ENCODE assay signal across 8 cellular contexts in genomic region chr2:130355578-130356431, GRCh38. TPM values are rescaled to one million over a fixed set of nuclear protein-coding genes. Genes with fewer than 3 reads are reported as not detected.
A peak's percentile ranks its signal among the peaks of the same experiment; 100 is the strongest.
DNase-seq lines count a peak whose midpoint lies in the region; ATAC-seq, FAIRE-seq and TF ChIP-seq lines count a peak whose summit lies in the region.

PTPN18 (plus strand) TSS chr2:130356056; CDS start chr2:130356108, 52 bp downstream.

- ATAC-seq in GM18873 (IDR thresholded peaks at IDR 0.05; ENCODE audit: low FRiP score, unreplicated experiment) (peak; percentile 89), HG03095 (IDR thresholded peaks at IDR 0.05; ENCODE audit: unreplicated experiment) (peak; percentile 88), HepG2 (peak; percentile 95)
- peak; percentile 96 for ATAC-seq in activated CD4-positive, alpha-beta T cell treated with anti-CD3 and anti-CD28 coated beads for 36 hours

- no peaks in the 10 kb centered on the region for H3K9me3 ChIP-seq in HepG2 (ENCODE audit: low read length)

- H3K4me3 ChIP-seq in BJ (ENCODE audit: low read depth, low read length) (peak within 1 kb of the TSS; percentile 83), HepG2 (replicated peaks in 1 of 3; ENCODE audit: insufficient read depth in 1 of 3, low read depth in 2 of 3, low read length in 3 of 3) (peak within 1 kb of the TSS; percentile 74 to 97 (median 94))

- peaks cover 2% of the 10 kb centered on the region for H3K9me3 Mint-ChIP-seq in activated CD4-positive, alpha-beta T cell treated with anti-CD3 and anti-CD28 coated beads for 36 hours (ENCODE audit: low read depth)

- peaks cover 9% of the 10 kb centered on the region for H3K36me3 Mint-ChIP-seq in activated CD4-positive, alpha-beta T cell treated with anti-CD3 and anti-CD28 coated beads for 36 hours (ENCODE audit: low read depth)

- peak within 1 kb of the TSS; percentile 86 for H3K9ac ChIP-seq in HepG2 (ENCODE audit: insufficient read depth, low read depth, low read length)

- TF ChIP-seq POLR2A in HepG2 (IDR thresholded peaks at IDR 0.05; ENCODE audit: insufficient read depth in 1 of 2, low read depth in 2 of 2, low read length in 2 of 2): peak; percentile 91 to 93

- 0% methylated on average over 21 of the region's 107 CpGs for WGBS in HepG2 (ENCODE audit: low lambda C conversion rate)

- H3K36me3 ChIP-seq in BJ (ENCODE audit: control insufficient read depth, insufficient read depth, low read length) (no peaks in the 10 kb centered on the region), HepG2 (replicated peaks in 1 of 2; ENCODE audit: control insufficient read depth in 1 of 2, insufficient read depth in 2 of 2, low read length in 2 of 2) (no peaks in the 10 kb centered on the region)

- peaks cover 6% of the 10 kb centered on the region for H3K79me2 ChIP-seq in HepG2 (ENCODE audit: insufficient read depth, low read length)

- POLR2A ChIA-PET in BJ (lab: Charles Lee): interaction anchor here (1.5 kb wide), 1 partner anchor 13 kb away, joined by 13 read pairs; the partner anchor contains the start of gene IMP4
- POLR2A ChIA-PET in activated CD4-positive, alpha-beta T cell treated with anti-CD3 and anti-CD28 coated beads for 36 hours (lab: Charles Lee): no interaction called here
- POLR2A ChIA-PET in HepG2 (lab: Yijun Ruan, JAX): interaction anchor here (1.0 to 5.7 kb wide), 8 partner anchors 9 to 174 kb away, joined by 3 to 120 read pairs (median 4); partner anchors contain the start of genes IMP4 and SMPD4

- H3K27me3 Mint-ChIP-seq in activated CD4-positive, alpha-beta T cell treated with anti-CD3 and anti-CD28 coated beads for 36 hours: no peaks in the 10 kb centered on the region

- peak within 1 kb of the TSS; percentile 73 for H3K27ac ChIP-seq in HepG2 (ENCODE audit: extremely low read length, insufficient read depth, low read length)

- peaks cover 8% of the 10 kb centered on the region for H3K4me1 Mint-ChIP-seq in activated CD4-positive, alpha-beta T cell treated with anti-CD3 and anti-CD28 coated beads for 36 hours

- no TSS peak for BruUV-seq in HepG2 (replicated peaks; lab: Mats Ljungman, UMichigan)

- intact Hi-C loops in activated CD4-positive, alpha-beta T cell treated with anti-CD3 and anti-CD28 coated beads for 36 hours (cut with DNase I, micrococcal nuclease): loop anchor here (1.0 kb wide), 4 partner anchors 14 to 175 kb away; partner anchors contain the start of genes IMP4 (in 2 of the 2) and SMPD4 (in 1 of the 2)
- intact Hi-C loops in HepG2 (cut with micrococcal nuclease; ENCODE audit: unreplicated experiment): loop anchor here (1.0 to 5.0 kb wide), 2 partner anchors 14 to 36 kb away; partner anchors contain the start of gene IMP4

- peak; percentile 8 for FAIRE-seq in HepG2 (lab: Jason Lieb, UNC)

- TF ChIP-seq EP300 in HepG2 (IDR thresholded peaks at IDR 0.05; ENCODE audit: low read depth in 2 of 2, low read length in 2 of 2) (peak in 1 of 2 experiments; percentile 12; a peak in 1 of 4 replicates), HepG2 (CRISPR knock-in tag; IDR thresholded peaks at IDR 0.05; ENCODE audit: borderline replicate concordance) (no peak; the same call in 1 of the 2 replicates)

- TF ChIP-seq CTCF in BJ (IDR thresholded peaks at IDR 0.05; ENCODE audit: insufficient read depth, low read depth, low read length) (peak; percentile 35), HepG2 (CRISPR knock-in tag; IDR thresholded peaks at IDR 0.05) (peak; percentile 72)

- CTCF ChIA-PET in BJ (lab: Yijun Ruan, JAX) (interaction anchor here (0.6 to 3.1 kb wide), 6 partner anchors 11 to 25 kb away, joined by 3 to 16 read pairs (median 4); partner anchors contain the start of gene IMP4), HepG2 (lab: Yijun Ruan, JAX; ENCODE audit: low intra/inter-chr PET ratio, low total read pairs) (no interaction called here)
- CTCF ChIA-PET in activated CD4-positive, alpha-beta T cell treated with anti-CD3 and anti-CD28 coated beads for 36 hours (lab: Charles Lee): interaction anchor here (1.3 kb wide), 2 partner anchors 17 to 21 kb away, joined by 3 read pairs; no protein-coding TSS in a partner anchor

- peak within 1 kb of the TSS; percentile 39 for H2AFZ ChIP-seq in HepG2 (ENCODE audit: low read length)

- peak; percentile 56 for DNase-seq in BJ (ENCODE audit: low read depth)
- peak; percentile 46 to 86 for DNase-seq in NCI-H446 (lab: John Stamatoyannopoulos, UW)
- DNase-seq in activated CD4-positive, alpha-beta T cell treated with anti-CD3 and anti-CD28 coated beads for 36 hours: peak; percentile 76
- peak; percentile 80 to 94 for DNase-seq in dermis microvascular lymphatic vessel endothelial cell (ENCODE audit: low read depth in 2 of 2)
- peak; percentile 87 for DNase-seq in HepG2 (ENCODE audit: low spot score)
- peak; percentile 52 to 70 for DNase-seq in stimulated activated CD4-positive, alpha-beta T cell treated with anti-CD3 and anti-CD28 coated beads, Interleukin-4, amount 100 ng/mL, for 4 hours

- peak within 1 kb of the TSS; percentile 67 for H3K4me3 Mint-ChIP-seq in activated CD4-positive, alpha-beta T cell treated with anti-CD3 and anti-CD28 coated beads for 36 hours

- H3K4me2 ChIP-seq in HepG2 (ENCODE audit: low read depth, low read length): peak within 1 kb of the TSS; percentile 92

- H3K27ac Mint-ChIP-seq in activated CD4-positive, alpha-beta T cell treated with anti-CD3 and anti-CD28 coated beads for 36 hours: peak within 1 kb of the TSS; percentile 43

- peak; percentile 82 for TF ChIP-seq RAD21 in HepG2 (CRISPR knock-in tag; IDR thresholded peaks at IDR 0.05)

- H3K27me3 ChIP-seq in BJ (ENCODE audit: control insufficient read depth, insufficient read depth, low read length) (no peaks in the 10 kb centered on the region), HepG2 (ENCODE audit: control insufficient read depth in 1 of 2, insufficient read depth in 2 of 2, low read length in 2 of 2) (no peaks in the 10 kb centered on the region; a peak in 1 of 5 replicates)

- H4K20me1 ChIP-seq in HepG2 (ENCODE audit: insufficient read depth, low read length): no peaks in the 10 kb centered on the region; the same call in 1 of the 2 replicates

- H3K4me1 ChIP-seq in HepG2 (ENCODE audit: insufficient read depth, low read length): peaks cover 30% of the 10 kb centered on the region

- in situ Hi-C loops in HepG2 (cut with HindIII; ENCODE audit: extremely low pct_ligation_motif_present, low pct_unique_long_range_greater_than_20kb): no loop called here

TF ChIP-seq in HepG2, 621 proteins besides CTCF, POLR2A, EP300 and RAD21 (continues in another document):
- no peak for TF ChIP-seq ZBTB2 (CRISPR knock-in tag; IDR thresholded peaks at IDR 0.05; ENCODE audit: low read depth)
- peak; percentile 90 for TF ChIP-seq MYC (CRISPR knock-in tag; IDR thresholded peaks at IDR 0.05; ENCODE audit: borderline replicate concordance)
- TF ChIP-seq ZFP91 (CRISPR knock-in tag; IDR thresholded peaks at IDR 0.05; ENCODE audit: borderline replicate concordance): peak; percentile 65

RNA-seq across cellular contexts. Expression of gene PTPN18, which starts in this region (rescaled TPM):
- 21.0 and 24.4 TPM in 2 replicates for polyA plus RNA-seq in BJ (2011; rRNA removed)
- 15.8 and 19.4 TPM in 2 replicates for polyA minus RNA-seq in BJ (2011; rRNA and poly(A)+ RNA removed)
- 10 to 100 TPM; 41.6 to 49.3 TPM for total RNA-seq in activated CD4-positive, alpha-beta T cell treated with anti-CD3 and anti-CD28 coated beads for 36 hours
- 20.0 and 27.4 TPM in 2 replicates for total RNA-seq in dermis microvascular lymphatic vessel endothelial cell
- 10.8 and 14.8 TPM in 2 replicates for total RNA-seq in HepG2 (2016; rRNA removed; fragmentation: Illumina TruSeq; extraction: Trizol)
- total RNA-seq in HepG2 (2016; cell fraction: cytosol; rRNA removed; fragmentation: Illumina TruSeq; extraction: Trizol; ENCODE audit: low read depth): 8.0 and 13.0 TPM in 2 replicates
- 7.6 and 15.8 TPM in 2 replicates for total RNA-seq in HepG2 (2016; cell fraction: insoluble cytoplasmic fraction; rRNA removed; fragmentation: Illumina TruSeq; extraction: Trizol)
- total RNA-seq in HepG2 (2016; cell fraction: membrane; rRNA removed; fragmentation: Illumina TruSeq; extraction: Trizol): 16.2 and 20.0 TPM in 2 replicates
- total RNA-seq in HepG2 (2016; cell fraction: nucleus; rRNA removed; fragmentation: Illumina TruSeq; extraction: Trizol): 20.9 and 28.1 TPM in 2 replicates
- 39.5 and 39.6 TPM in 2 replicates for polyA plus RNA-seq in HepG2 (2011; rRNA removed)
- polyA plus RNA-seq in HepG2 (2011; cell fraction: cytosol; rRNA removed): 19.5 and 25.1 TPM in 2 replicates
- polyA plus RNA-seq in HepG2 (2011; cell fraction: nucleus; rRNA removed): 126 and 152 TPM in 2 replicates
- polyA plus RNA-seq in HepG2 (2012): 18.3 and 19.5 TPM in 2 replicates
- polyA plus RNA-seq in HepG2 (2016; cell fraction: cytosol; fragmentation: Illumina TruSeq; extraction: Trizol; ENCODE audit: low read depth): 10.6 and 15.8 TPM in 2 replicates
- 14.2 and 24.0 TPM in 2 replicates for polyA plus RNA-seq in HepG2 (2016; cell fraction: insoluble cytoplasmic fraction; fragmentation: Illumina TruSeq; extraction: Trizol; ENCODE audit: low read depth)
- 22.4 and 27.8 TPM in 2 replicates for polyA plus RNA-seq in HepG2 (2016; cell fraction: membrane; fragmentation: Illumina TruSeq; extraction: Trizol; ENCODE audit: low read depth)
- 91.6 and 101 TPM in 2 replicates for polyA plus RNA-seq in HepG2 (2016; cell fraction: nucleus; fragmentation: Illumina TruSeq; extraction: Trizol; ENCODE audit: insufficient read depth, low read depth)
- 47.1 and 49.5 TPM in 2 replicates for polyA minus RNA-seq in HepG2 (2011; rRNA and poly(A)+ RNA removed; ENCODE audit: low replicate concordance)
- polyA minus RNA-seq in HepG2 (2011; cell fraction: cytosol; rRNA and poly(A)+ RNA removed): 13.8 and 15.2 TPM in 2 replicates
- 62.4 and 69.0 TPM in 2 replicates for polyA minus RNA-seq in HepG2 (2011; cell fraction: nucleus; rRNA and poly(A)+ RNA removed)

Comparison
In these comparisons a context has a peak if more than half of its experiments do, and no peak if none do; other contexts are left out.
1. Peak in every context shown above with its lines: DNase-seq, ATAC-seq, H3K4me3 ChIP-seq and H3K27ac ChIP-seq.